Comparison of ENCODE assay signal across 11 cellular contexts in genomic region chr10:49053053-49053997, GRCh38.
DNase-seq lines count a peak whose midpoint lies in the region; ATAC-seq and TF ChIP-seq lines count a peak whose summit lies in the region.
"Had no signal": no experiment of that assay in that cellular context is flagged by ENCODE, and none has a peak within 500 bp of the region (broad histone marks: within the 10 kb centered on the region; RNA-seq: fewer than 3 reads in every experiment).

No MANE protein-coding gene starts in this region.

- POLR2A ChIA-PET in activated CD8-positive, alpha-beta T cell treated with anti-CD3 and anti-CD28 coated beads for 36 hours (lab: Charles Lee): no interaction called here
- POLR2A ChIA-PET in activated CD8-positive, alpha-beta T cell treated with anti-CD3 and anti-CD28 coated beads, Interleukin-2, amount 10 ng/mL, durations not matched to agents 7 days and 5 days (lab: Charles Lee): no interaction called here
- POLR2A ChIA-PET in activated CD4-positive, alpha-beta memory T cell treated with anti-CD3 and anti-CD28 coated beads, Interleukin-2, amount 10 ng/mL, durations not matched to agents 7 days and 5 days (lab: Charles Lee): interaction anchor here (1.0 kb wide), 1 partner anchor 27 kb away, joined by 3 read pairs; no protein-coding TSS in a partner anchor

- no peak overlapping the region for H3K27ac Mint-ChIP-seq in activated CD8-positive, alpha-beta T cell treated with anti-CD3 and anti-CD28 coated beads for 36 hours
- no peak overlapping the region for H3K27ac Mint-ChIP-seq in activated CD8-positive, alpha-beta T cell treated with anti-CD3 and anti-CD28 coated beads, Interleukin-2, amount 10 ng/mL, durations not matched to agents 7 days and 5 days
- no peak overlapping the region for H3K27ac Mint-ChIP-seq in activated CD4-positive, alpha-beta memory T cell treated with anti-CD3 and anti-CD28 coated beads, Interleukin-2, amount 10 ng/mL, durations not matched to agents 7 days and 5 days
- H3K27ac Mint-ChIP-seq in stimulated activated memory B cell treated with anti-CD40 and anti-IgM and Interleukin-4, amounts not matched to agents 10 μg/mL and 1 μg/mL and 100 μg/mL, for 72 hours: no peak overlapping the region

- H3K27me3 ChIP-seq in dorsolateral prefrontal cortex: no peaks in the 10 kb centered on the region
- H3K27me3 ChIP-seq: body of pancreas had no signal

- TF ChIP-seq CTCF in activated CD8-positive, alpha-beta T cell treated with anti-CD3 and anti-CD28 coated beads for 36 hours (IDR thresholded peaks at IDR 0.05): no peak
- TF ChIP-seq CTCF in dorsolateral prefrontal cortex (IDR thresholded peaks at IDR 0.05 in 54 of 56, conservative IDR thresholded peaks at IDR 0.05 in 2 of 56; ENCODE audit: low read depth in 1 of 56, partially characterized antibody in 56 of 56): no peak

- peaks cover 3% of the 10 kb centered on the region for H3K27me3 Mint-ChIP-seq in activated CD8-positive, alpha-beta T cell treated with anti-CD3 and anti-CD28 coated beads for 36 hours
- peaks cover 5% of the 10 kb centered on the region for H3K27me3 Mint-ChIP-seq in activated CD8-positive, alpha-beta T cell treated with anti-CD3 and anti-CD28 coated beads, Interleukin-2, amount 10 ng/mL, durations not matched to agents 7 days and 5 days (ENCODE audit: low read depth)
- peaks cover 12% of the 10 kb centered on the region for H3K27me3 Mint-ChIP-seq in activated CD4-positive, alpha-beta memory T cell treated with anti-CD3 and anti-CD28 coated beads, Interleukin-2, amount 10 ng/mL, durations not matched to agents 7 days and 5 days
- peaks cover 28% of the 10 kb centered on the region for H3K27me3 Mint-ChIP-seq in stimulated activated memory B cell treated with anti-CD40 and anti-IgM and Interleukin-4, amounts not matched to agents 10 μg/mL and 1 μg/mL and 100 μg/mL, for 72 hours

- H3K9me3 Mint-ChIP-seq in activated CD8-positive, alpha-beta T cell treated with anti-CD3 and anti-CD28 coated beads for 36 hours: no peaks in the 10 kb centered on the region
- no peaks in the 10 kb centered on the region for H3K9me3 Mint-ChIP-seq in activated CD8-positive, alpha-beta T cell treated with anti-CD3 and anti-CD28 coated beads, Interleukin-2, amount 10 ng/mL, durations not matched to agents 7 days and 5 days (ENCODE audit: insufficient read depth)
- H3K9me3 Mint-ChIP-seq in activated CD4-positive, alpha-beta memory T cell treated with anti-CD3 and anti-CD28 coated beads, Interleukin-2, amount 10 ng/mL, durations not matched to agents 7 days and 5 days: no peaks in the 10 kb centered on the region
- H3K9me3 Mint-ChIP-seq in stimulated activated memory B cell treated with anti-CD40 and anti-IgM and Interleukin-4, amounts not matched to agents 10 μg/mL and 1 μg/mL and 100 μg/mL, for 72 hours: no peaks in the 10 kb centered on the region
- H3K9me3 Mint-ChIP-seq: nephron had no signal

- H3K27ac ChIP-seq in dorsolateral prefrontal cortex: no peak overlapping the region
- H3K27ac ChIP-seq: body of pancreas had no signal

- H3K4me3 Mint-ChIP-seq in activated CD8-positive, alpha-beta T cell treated with anti-CD3 and anti-CD28 coated beads for 36 hours: no peak overlapping the region
- H3K4me3 Mint-ChIP-seq in activated CD8-positive, alpha-beta T cell treated with anti-CD3 and anti-CD28 coated beads, Interleukin-2, amount 10 ng/mL, durations not matched to agents 7 days and 5 days: no peak overlapping the region
- H3K4me3 Mint-ChIP-seq in activated CD4-positive, alpha-beta memory T cell treated with anti-CD3 and anti-CD28 coated beads, Interleukin-2, amount 10 ng/mL, durations not matched to agents 7 days and 5 days: no peak overlapping the region
- no peak overlapping the region for H3K4me3 Mint-ChIP-seq in stimulated activated memory B cell treated with anti-CD40 and anti-IgM and Interleukin-4, amounts not matched to agents 10 μg/mL and 1 μg/mL and 100 μg/mL, for 72 hours
- H3K4me3 Mint-ChIP-seq: nephron had no signal

- peak; percentile 8 for DNase-seq in activated CD8-positive, alpha-beta T cell treated with anti-CD3 and anti-CD28 coated beads for 36 hours
- no peak for DNase-seq in activated CD8-positive, alpha-beta T cell treated with anti-CD3 and anti-CD28 coated beads, Interleukin-2, amount 10 ng/mL, durations not matched to agents 7 days and 5 days
- peak; percentile 40 for DNase-seq in activated CD4-positive, alpha-beta memory T cell treated with anti-CD3 and anti-CD28 coated beads, Interleukin-2, amount 10 ng/mL, durations not matched to agents 7 days and 5 days
- DNase-seq in H4 (ENCODE audit: low spot score) (no peak), dorsolateral prefrontal cortex (no peak)
- DNase-seq: activated CD4-positive, alpha-beta T cell treated with anti-CD3 and anti-CD28 coated beads for 48 hours had no signal

- no peaks in the 10 kb centered on the region for H3K4me1 Mint-ChIP-seq in activated CD8-positive, alpha-beta T cell treated with anti-CD3 and anti-CD28 coated beads for 36 hours (ENCODE audit: low read depth)
- no peaks in the 10 kb centered on the region for H3K4me1 Mint-ChIP-seq in activated CD8-positive, alpha-beta T cell treated with anti-CD3 and anti-CD28 coated beads, Interleukin-2, amount 10 ng/mL, durations not matched to agents 7 days and 5 days (ENCODE audit: low read depth)
- H3K4me1 Mint-ChIP-seq in activated CD4-positive, alpha-beta memory T cell treated with anti-CD3 and anti-CD28 coated beads, Interleukin-2, amount 10 ng/mL, durations not matched to agents 7 days and 5 days: peaks cover 7% of the 10 kb centered on the region
- peaks cover 7% of the 10 kb centered on the region for H3K4me1 Mint-ChIP-seq in stimulated activated memory B cell treated with anti-CD40 and anti-IgM and Interleukin-4, amounts not matched to agents 10 μg/mL and 1 μg/mL and 100 μg/mL, for 72 hours

- intact Hi-C loops in activated CD8-positive, alpha-beta T cell treated with anti-CD3 and anti-CD28 coated beads for 36 hours (cut with micrococcal nuclease): no loop called here
- intact Hi-C loops in dorsolateral prefrontal cortex (cut with DNase I): no loop called here

- no peaks in the 10 kb centered on the region for H3K36me3 Mint-ChIP-seq in activated CD8-positive, alpha-beta T cell treated with anti-CD3 and anti-CD28 coated beads for 36 hours (ENCODE audit: low read depth)
- H3K36me3 Mint-ChIP-seq in activated CD8-positive, alpha-beta T cell treated with anti-CD3 and anti-CD28 coated beads, Interleukin-2, amount 10 ng/mL, durations not matched to agents 7 days and 5 days (ENCODE audit: low read depth): no peaks in the 10 kb centered on the region
- no peaks in the 10 kb centered on the region for H3K36me3 Mint-ChIP-seq in activated CD4-positive, alpha-beta memory T cell treated with anti-CD3 and anti-CD28 coated beads, Interleukin-2, amount 10 ng/mL, durations not matched to agents 7 days and 5 days (ENCODE audit: low read depth)
- H3K36me3 Mint-ChIP-seq in stimulated activated memory B cell treated with anti-CD40 and anti-IgM and Interleukin-4, amounts not matched to agents 10 μg/mL and 1 μg/mL and 100 μg/mL, for 72 hours: no peaks in the 10 kb centered on the region

- no peak overlapping the region for H3K4me3 ChIP-seq in dorsolateral prefrontal cortex
- H3K4me3 ChIP-seq: body of pancreas had no signal

- no peak for ATAC-seq in activated CD8-positive, alpha-beta T cell treated with anti-CD3 and anti-CD28 coated beads for 36 hours
- ATAC-seq in activated CD8-positive, alpha-beta T cell treated with anti-CD3 and anti-CD28 coated beads, Interleukin-2, amount 10 ng/mL, durations not matched to agents 7 days and 5 days: no peak
- peak; percentile 58 for ATAC-seq in HG02943 (IDR thresholded peaks at IDR 0.05; ENCODE audit: low read depth, unreplicated experiment)
- ATAC-seq in stimulated activated memory B cell treated with anti-CD40 and anti-IgM and Interleukin-4, amounts not matched to agents 10 μg/mL and 1 μg/mL and 100 μg/mL, for 72 hours: peak; percentile 37
- ATAC-seq in GM18861 (IDR thresholded peaks at IDR 0.05; ENCODE audit: unreplicated experiment): no peak
- ATAC-seq: body of pancreas had no signal

- CTCF ChIA-PET in activated CD8-positive, alpha-beta T cell treated with anti-CD3 and anti-CD28 coated beads for 36 hours (lab: Charles Lee): no interaction called here
- CTCF ChIA-PET in activated CD8-positive, alpha-beta T cell treated with anti-CD3 and anti-CD28 coated beads, Interleukin-2, amount 10 ng/mL, durations not matched to agents 7 days and 5 days (lab: Charles Lee): no interaction called here
- CTCF ChIA-PET in activated CD4-positive, alpha-beta memory T cell treated with anti-CD3 and anti-CD28 coated beads, Interleukin-2, amount 10 ng/mL, durations not matched to agents 7 days and 5 days (lab: Charles Lee): no interaction called here

Comparison
In these comparisons a context has a peak if more than half of its experiments do, and no peak if none do; other contexts are left out.
1. DNase-seq: peak in activated CD8-positive, alpha-beta T cell treated with anti-CD3 and anti-CD28 coated beads for 36 hours (single experiment) and activated CD4-positive, alpha-beta memory T cell treated with anti-CD3 and anti-CD28 coated beads, Interleukin-2, amount 10 ng/mL, durations not matched to agents 7 days and 5 days (single experiment); none in activated CD8-positive, alpha-beta T cell treated with anti-CD3 and anti-CD28 coated beads, Interleukin-2, amount 10 ng/mL, durations not matched to agents 7 days and 5 days (single experiment), H4 (single experiment) and dorsolateral prefrontal cortex (0 of 10).
2. ATAC-seq: peak in HG02943 (single experiment) and stimulated activated memory B cell treated with anti-CD40 and anti-IgM and Interleukin-4, amounts not matched to agents 10 μg/mL and 1 μg/mL and 100 μg/mL, for 72 hours (single experiment); none in activated CD8-positive, alpha-beta T cell treated with anti-CD3 and anti-CD28 coated beads for 36 hours (single experiment), activated CD8-positive, alpha-beta T cell treated with anti-CD3 and anti-CD28 coated beads, Interleukin-2, amount 10 ng/mL, durations not matched to agents 7 days and 5 days (single experiment) and GM18861 (single experiment).